29 cellular contexts compared by ENCODE assay signal in the genomic region with DNA sequence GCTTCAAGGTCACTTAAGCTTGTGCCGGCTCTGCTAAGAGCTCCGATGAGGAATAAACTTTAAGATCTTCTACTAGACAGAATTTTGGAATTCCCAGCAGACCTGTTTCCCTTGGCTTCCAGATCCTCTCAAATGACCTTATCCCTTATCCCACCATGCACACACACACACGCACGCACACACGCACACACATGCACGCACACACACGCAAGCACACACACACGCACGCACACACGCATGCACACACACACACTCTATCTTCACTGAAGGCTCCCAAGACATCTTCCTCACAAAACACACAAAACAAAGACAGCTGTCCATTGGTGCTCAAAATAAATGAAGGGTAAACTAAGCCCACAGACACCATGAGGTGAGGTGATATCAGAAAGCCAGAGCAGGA.
"Had no signal": no experiment of that assay in that cellular context is flagged by ENCODE, and none has a peak within 500 bp of the region (broad histone marks: within the 10 kb centered on the region; RNA-seq: fewer than 3 reads in every experiment).

No MANE protein-coding gene starts in this region.

- H3K4me1 ChIP-seq: esophagus muscularis mucosa had no signal

- H3K4me3 ChIP-seq: esophagus muscularis mucosa had no signal

- H3K4me3 Mint-ChIP-seq: activated B cell treated with CpG ODN at 0.5 μM for 24 hours; activated CD8-positive, alpha-beta T cell treated with anti-CD3 and anti-CD28 coated beads for 36 hours; activated naive CD8-positive, alpha-beta T cell; activated T-cell treated with anti-CD3 and anti-CD28 coated beads, Interleukin-2, amount 50 U/mL, for 4 hours; activated T-helper 17 cell treated with anti-CD3 and anti-CD28 coated beads, Interleukin-2, amount 50 U/mL, for 72 hours; effector memory CD8-positive, alpha-beta T cell; T-cell; T-helper 1 cell treated with Interleukin-12 subunit alpha and Interleukin-12 subunit beta and Interleukin-4 antibody, amounts not matched to agents 30 μg/mL and 1 μg/mL, for 36 hours had no signal

- H3K27me3 Mint-ChIP-seq: activated B cell treated with CpG ODN at 0.5 μM for 24 hours; activated CD8-positive, alpha-beta T cell treated with anti-CD3 and anti-CD28 coated beads for 36 hours; activated naive CD8-positive, alpha-beta T cell; activated T-helper 17 cell treated with anti-CD3 and anti-CD28 coated beads, Interleukin-2, amount 50 U/mL, for 72 hours; effector memory CD8-positive, alpha-beta T cell; T-cell had no signal

- H3K9me3 Mint-ChIP-seq: activated B cell treated with CpG ODN at 0.5 μM for 24 hours; activated CD8-positive, alpha-beta T cell treated with anti-CD3 and anti-CD28 coated beads for 36 hours; activated T-cell treated with anti-CD3 and anti-CD28 coated beads, Interleukin-2, amount 50 U/mL, for 4 hours; activated T-helper 17 cell treated with anti-CD3 and anti-CD28 coated beads, Interleukin-2, amount 50 U/mL, for 72 hours; T-cell; T-helper 1 cell treated with Interleukin-12 subunit alpha and Interleukin-12 subunit beta and Interleukin-4 antibody, amounts not matched to agents 30 μg/mL and 1 μg/mL, for 36 hours had no signal

- ATAC-seq: activated CD4-positive, CD25-positive, alpha-beta regulatory T cell treated with anti-CD3 and anti-CD28 coated beads, Interleukin-2, amount 50 U/mL, for 24 hours; activated CD8-positive, alpha-beta T cell treated with anti-CD3 and anti-CD28 coated beads for 36 hours; activated T-cell treated with anti-CD3 and anti-CD28 coated beads, Interleukin-2, amount 50 U/mL, for 4 hours; activated T-helper 17 cell treated with anti-CD3 and anti-CD28 coated beads, Interleukin-2, amount 50 U/mL, for 72 hours; effector memory CD8-positive, alpha-beta T cell; T-cell had no signal

- H3K27ac ChIP-seq: brain microvascular endothelial cell, esophagus muscularis mucosa, WERI-Rb-1 had no signal

- H3K9me3 ChIP-seq: esophagus muscularis mucosa had no signal

- H3K36me3 ChIP-seq: brain microvascular endothelial cell, esophagus muscularis mucosa, WERI-Rb-1 had no signal

- H3K4me1 Mint-ChIP-seq: activated T-helper 17 cell treated with anti-CD3 and anti-CD28 coated beads, Interleukin-2, amount 50 U/mL, for 72 hours; T-cell had no signal

- H3K27ac Mint-ChIP-seq: activated B cell treated with CpG ODN at 0.5 μM for 24 hours; activated CD8-positive, alpha-beta T cell treated with anti-CD3 and anti-CD28 coated beads for 36 hours; activated naive CD8-positive, alpha-beta T cell; activated T-helper 17 cell treated with anti-CD3 and anti-CD28 coated beads, Interleukin-2, amount 50 U/mL, for 72 hours; effector memory CD8-positive, alpha-beta T cell; T-cell; T-helper 1 cell treated with Interleukin-12 subunit alpha and Interleukin-12 subunit beta and Interleukin-4 antibody, amounts not matched to agents 30 μg/mL and 1 μg/mL, for 36 hours had no signal

- DNase-seq: activated B cell treated with CpG ODN at 0.5 μM for 24 hours; activated CD4-positive, alpha-beta T cell treated with anti-CD3 and anti-CD28 coated beads for 48 hours; activated CD4-positive, alpha-beta T cell treated with anti-CD3 and anti-CD28 coated beads, Interleukin-2, amount 50 U/mL, for 1 hour; activated CD4-positive, alpha-beta T cell treated with anti-CD3 and anti-CD28 coated beads, Interleukin-2, amount 50 U/mL, for 48 hours; activated CD8-positive, alpha-beta memory T cell treated with anti-CD3 and anti-CD28 coated beads for 24 hours; activated CD8-positive, alpha-beta T cell treated with anti-CD3 and anti-CD28 coated beads for 36 hours; activated effector memory CD4-positive, alpha-beta T cell treated with Interleukin-2 at 50 U/mL for 16 hours; activated gamma-delta T cell treated with Interleukin-2 at 50 U/mL for 16 hours; activated naive CD4-positive, alpha-beta T cell treated with anti-CD3 and anti-CD28 coated beads, Interleukin-2, amount 50 U/mL, for 16 hours; activated naive CD4-positive, alpha-beta T cell treated with Interleukin-2 at 50 U/mL for 16 hours; activated T-cell treated with anti-CD3 and anti-CD28 coated beads, Interleukin-2, amount 50 U/mL, for 4 hours; amniotic stem cell; anterior cingulate cortex; brain microvascular endothelial cell; cortex of kidney; dermis blood vessel endothelial cell; effector CD4-positive, alpha-beta T cell; effector memory CD8-positive, alpha-beta T cell; erythroblast; foreskin melanocyte; head of caudate nucleus; T-cell; T-helper 9 cell; WERI-Rb-1 had no signal

- H3K27me3 ChIP-seq: brain microvascular endothelial cell, esophagus muscularis mucosa had no signal
